ENCODE assay signal across 8 cellular contexts in the genomic region with DNA sequence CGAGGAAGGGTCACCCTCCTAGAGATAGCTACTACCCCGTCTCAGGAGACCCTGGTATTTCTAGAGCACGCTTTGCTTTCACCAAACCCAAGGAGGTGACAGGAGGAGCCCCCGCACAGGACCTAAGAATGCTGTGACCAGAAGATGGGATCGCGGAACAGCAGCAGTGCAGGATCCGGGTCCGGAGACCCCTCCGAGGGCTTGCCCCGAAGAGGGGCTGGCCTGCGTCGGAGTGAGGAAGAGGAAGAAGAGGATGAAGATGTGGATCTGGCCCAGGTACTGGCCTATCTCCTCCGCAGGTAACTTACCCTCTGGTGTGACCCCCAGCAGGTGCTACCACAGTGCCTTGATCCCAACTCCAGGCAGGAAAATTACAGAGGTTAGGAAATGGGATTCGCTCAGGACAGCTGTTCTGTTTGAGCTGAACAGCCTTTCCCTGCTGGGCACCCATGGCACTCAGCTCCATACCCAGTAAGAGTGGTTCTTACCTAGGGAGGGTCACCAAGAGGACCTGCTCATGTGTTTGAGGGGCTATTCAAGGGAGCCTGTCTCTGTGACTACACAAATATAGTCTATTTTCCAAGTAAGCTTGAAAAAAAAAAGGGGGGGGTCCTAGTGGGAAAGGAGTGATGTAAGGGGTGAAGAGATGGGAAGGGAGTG. TPM values are rescaled to one million over a fixed set of nuclear protein-coding genes. Genes with fewer than 3 reads are reported as not detected.
DNase-seq lines count a peak whose midpoint lies in the region; ATAC-seq and TF ChIP-seq lines count a peak whose summit lies in the region.

No MANE protein-coding gene starts in this region.

- intact Hi-C loops in A673 (cut with micrococcal nuclease; ENCODE audit: unreplicated experiment) = loop anchor here (2.0 kb wide), 1 partner anchor 25 kb away; a partner anchor contains a TSS

- H3K9ac ChIP-seq in mucosa of stomach (ENCODE audit: low read length) = peak overlapping the region; percentile 90

- peaks cover 14% of the 10 kb centered on the region for H3K4me1 ChIP-seq in A673 (ENCODE audit: insufficient read depth, low read length, poor library complexity, severe bottlenecking)
- peaks cover 22% of the 10 kb centered on the region for H3K4me1 ChIP-seq in mucosa of stomach (ENCODE audit: control insufficient read depth, insufficient read depth, low read length)

- peak overlapping the region; percentile 99 for H3K27ac ChIP-seq in A673 (ENCODE audit: low read depth, low read length, poor library complexity, severe bottlenecking)

- POLR2A ChIA-PET in A673 (lab: Charles Lee; ENCODE audit: low non-redundant PET) = interaction anchor here (0.6 to 2.0 kb wide), 4 partner anchors 15 to 31 kb away, joined by 3 to 13 read pairs (median 3); a partner anchor contains a TSS

- TF ChIP-seq EP300 in Ishikawa (IDR thresholded peaks at IDR 0.05; ENCODE audit: borderline replicate concordance) = no peak

- H3K4me3 Mint-ChIP-seq in central memory CD8-positive, alpha-beta T cell = peak overlapping the region; percentile 93

- H3K27me3 ChIP-seq in A673 (replicated peaks; ENCODE audit: insufficient read depth, low read depth, low read length, poor library complexity) (no peaks in the 10 kb centered on the region), mucosa of stomach (ENCODE audit: control insufficient read depth, insufficient read depth, low read length) (no peaks in the 10 kb centered on the region)

- H3K4me1 Mint-ChIP-seq in central memory CD8-positive, alpha-beta T cell = peaks cover 29% of the 10 kb centered on the region

- H3K4me3 ChIP-seq in A673 (ENCODE audit: low read depth, low read length, poor library complexity, severe bottlenecking) = peak overlapping the region; percentile 82
- peak overlapping the region; percentile 86 for H3K4me3 ChIP-seq in mucosa of stomach (ENCODE audit: low read length)

- no peaks in the 10 kb centered on the region for H3K9me3 Mint-ChIP-seq in central memory CD8-positive, alpha-beta T cell

- H3K36me3 ChIP-seq in A673 (ENCODE audit: insufficient read depth, low read length, poor library complexity, severe bottlenecking) (peaks cover 26% of the 10 kb centered on the region), mucosa of stomach (ENCODE audit: control insufficient read depth, insufficient read depth, low read length) (peaks cover 11% of the 10 kb centered on the region)

- H3K9me3 ChIP-seq in A673 (ENCODE audit: low read depth, low read length, poor library complexity, severe bottlenecking) (no peaks in the 10 kb centered on the region), mucosa of stomach (ENCODE audit: control insufficient read depth, low read length) (no peaks in the 10 kb centered on the region)

- DNase-seq in A673 (ENCODE audit: low spot score) (no peak), SIG-M5 treated with dmso at 0.1 percent for 504 hours (lab: John Stamatoyannopoulos, UW; ENCODE audit: unreplicated experiment) (no peak), KBM-7 (no peak)
- DNase-seq in central memory CD8-positive, alpha-beta T cell (ENCODE audit: low spot score in 2 of 2) = no peak

- no peaks in the 10 kb centered on the region for H3K27me3 Mint-ChIP-seq in central memory CD8-positive, alpha-beta T cell

- no TSS peak for BruUV-seq in A673 (replicated peaks; lab: Mats Ljungman, UMichigan)

- in situ Hi-C loops in KBM-7 (cut with MboI; ENCODE audit: low pct_unique_long_range_greater_than_20kb, low sequenced_read_pairs) = no loop called here

- H3K36me3 Mint-ChIP-seq in central memory CD8-positive, alpha-beta T cell (ENCODE audit: insufficient read depth) = peaks cover 37% of the 10 kb centered on the region

- no peak for TF ChIP-seq RAD21 in Ishikawa (IDR thresholded peaks at IDR 0.05; ENCODE audit: low read depth)

- CTCF ChIA-PET in A673 (lab: Charles Lee) = interaction anchor here (1.2 kb wide), 1 partner anchor 57 kb away, joined by 3 read pairs; no protein-coding TSS in a partner anchor

- peak overlapping the region; percentile 97 for H3K27ac Mint-ChIP-seq in central memory CD8-positive, alpha-beta T cell (ENCODE audit: low read depth)

- ATAC-seq in central memory CD8-positive, alpha-beta T cell (replicated peaks; ENCODE audit: extremely low read depth, poor library complexity, severe bottlenecking) = no peak
- no peak for ATAC-seq in HG03354 (IDR thresholded peaks at IDR 0.05; ENCODE audit: poor library complexity, severe bottlenecking, unreplicated experiment)
- no peak for ATAC-seq in HG03565 (IDR thresholded peaks at IDR 0.05; ENCODE audit: unreplicated experiment)

- no peak for TF ChIP-seq CTCF in A673 (conservative IDR thresholded peaks at IDR 0.05; ENCODE audit: low read depth, low read length)

TF ChIP-seq in Ishikawa, 13 proteins besides CTCF, POLR2A, EP300 and RAD21:
- TF ChIP-seq, protein P1, sequence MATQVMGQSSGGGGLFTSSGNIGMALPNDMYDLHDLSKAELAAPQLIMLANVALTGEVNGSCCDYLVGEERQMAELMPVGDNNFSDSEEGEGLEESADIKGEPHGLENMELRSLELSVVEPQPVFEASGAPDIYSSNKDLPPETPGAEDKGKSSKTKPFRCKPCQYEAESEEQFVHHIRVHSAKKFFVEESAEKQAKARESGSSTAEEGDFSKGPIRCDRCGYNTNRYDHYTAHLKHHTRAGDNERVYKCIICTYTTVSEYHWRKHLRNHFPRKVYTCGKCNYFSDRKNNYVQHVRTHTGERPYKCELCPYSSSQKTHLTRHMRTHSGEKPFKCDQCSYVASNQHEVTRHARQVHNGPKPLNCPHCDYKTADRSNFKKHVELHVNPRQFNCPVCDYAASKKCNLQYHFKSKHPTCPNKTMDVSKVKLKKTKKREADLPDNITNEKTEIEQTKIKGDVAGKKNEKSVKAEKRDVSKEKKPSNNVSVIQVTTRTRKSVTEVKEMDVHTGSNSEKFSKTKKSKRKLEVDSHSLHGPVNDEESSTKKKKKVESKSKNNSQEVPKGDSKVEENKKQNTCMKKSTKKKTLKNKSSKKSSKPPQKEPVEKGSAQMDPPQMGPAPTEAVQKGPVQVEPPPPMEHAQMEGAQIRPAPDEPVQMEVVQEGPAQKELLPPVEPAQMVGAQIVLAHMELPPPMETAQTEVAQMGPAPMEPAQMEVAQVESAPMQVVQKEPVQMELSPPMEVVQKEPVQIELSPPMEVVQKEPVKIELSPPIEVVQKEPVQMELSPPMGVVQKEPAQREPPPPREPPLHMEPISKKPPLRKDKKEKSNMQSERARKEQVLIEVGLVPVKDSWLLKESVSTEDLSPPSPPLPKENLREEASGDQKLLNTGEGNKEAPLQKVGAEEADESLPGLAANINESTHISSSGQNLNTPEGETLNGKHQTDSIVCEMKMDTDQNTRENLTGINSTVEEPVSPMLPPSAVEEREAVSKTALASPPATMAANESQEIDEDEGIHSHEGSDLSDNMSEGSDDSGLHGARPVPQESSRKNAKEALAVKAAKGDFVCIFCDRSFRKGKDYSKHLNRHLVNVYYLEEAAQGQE (IDR thresholded peaks at IDR 0.05; ENCODE audit: low read depth) = no peak
- 0 out of 2 replicates have a peak, but pooled peaks have one; percentile 15 for TF ChIP-seq TEAD4 (IDR thresholded peaks at IDR 0.05)

RNA-seq across cellular contexts. Expression of a gene that starts 0.8 kb away (rescaled TPM):
- total RNA-seq in A673 (2021) = 1.6 and 1.9 TPM in 2 replicates

RNA-seq across cellular contexts. Expression of a gene that starts 1.0 kb away (rescaled TPM):
- 45.5 and 49.1 TPM in 2 replicates for total RNA-seq in A673 (2021)

RNA-seq across cellular contexts. Expression of a gene that starts 14.9 kb away (rescaled TPM):
- total RNA-seq in A673 (2021) = 0.48 TPM in 1 of 2 replicates, not detected in the other

RNA-seq across cellular contexts. Expression of a gene that starts 20.4 kb away (rescaled TPM):
- 160 and 173 TPM in 2 replicates for total RNA-seq in A673 (2021)

RNA-seq across cellular contexts. Expression of a gene that starts 21.5 kb away (rescaled TPM):
- 16.8 and 46.3 TPM in 2 replicates for total RNA-seq in A673 (2021)
